In the genomic region with DNA sequence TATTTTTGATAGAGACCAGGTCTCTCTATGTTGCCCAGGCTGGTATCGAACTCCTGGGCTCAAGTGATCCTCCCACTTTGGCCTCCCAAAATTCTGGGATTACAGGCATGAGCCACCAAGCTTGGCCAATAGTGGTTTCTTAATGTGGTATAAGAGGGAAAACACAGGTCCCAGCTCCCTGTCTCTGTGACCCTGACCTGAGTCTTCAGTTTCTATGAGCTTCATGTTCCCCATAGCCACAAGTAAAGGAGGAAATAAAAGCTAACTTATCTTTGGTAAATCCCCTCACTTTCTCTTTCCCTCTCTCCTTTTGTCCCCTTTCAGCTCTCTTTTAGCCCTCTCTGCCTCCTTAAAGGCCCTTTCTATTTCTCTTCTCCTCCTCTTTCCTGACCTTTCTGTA, we compare ENCODE assay signal across 20 cellular contexts. TPM values are rescaled to one million over a fixed set of nuclear protein-coding genes. Genes with fewer than 3 reads are reported as not detected.
A peak's percentile ranks its signal among the peaks of the same experiment; 100 is the strongest.
DNase-seq lines count a peak whose midpoint lies in the region; ATAC-seq and TF ChIP-seq lines count a peak whose summit lies in the region.
"Had no signal": no experiment of that assay in that cellular context is flagged by ENCODE, and none has a peak within 500 bp of the region (broad histone marks: within the 10 kb centered on the region; RNA-seq: fewer than 3 reads in every experiment).

No MANE protein-coding gene starts in this region.

- H3K27ac ChIP-seq in OCI-LY3 (ENCODE audit: low read length) (no peak overlapping the region), neural progenitor cell (no peak overlapping the region)
- no peak overlapping the region for H3K27ac ChIP-seq in effector memory CD4-positive, alpha-beta T cell (ENCODE audit: insufficient read depth, low read length, poor library complexity, severe bottlenecking)
- H3K27ac ChIP-seq: right lobe of liver, SJSA1, thyroid gland had no signal

- ATAC-seq in HG02678 (IDR thresholded peaks at IDR 0.05; ENCODE audit: unreplicated experiment) (peak; percentile 44), HG03520 (IDR thresholded peaks at IDR 0.05; ENCODE audit: unreplicated experiment) (no peak)
- ATAC-seq: activated T-cell treated with anti-CD3 and anti-CD28 coated beads, Interleukin-2, amount 50 U/mL, for 72 hours; left cardiac atrium; right lobe of liver had no signal

- no peak for DNase-seq in activated naive CD8-positive, alpha-beta T cell treated with anti-CD3 and anti-CD28 coated beads for 36 hours
- no peak for DNase-seq in GM13977 (ENCODE audit: low spot score)
- no peak for DNase-seq in neural progenitor cell (ENCODE audit: low spot score)
- no peak for DNase-seq in effector memory CD4-positive, alpha-beta T cell
- DNase-seq: activated T-cell treated with anti-CD3 and anti-CD28 coated beads, Interleukin-2, amount 50 U/mL, for 72 hours; CD4-positive, CD25-positive, alpha-beta regulatory T cell; central memory CD4-positive, alpha-beta T cell; DND-41; H7; hypothalamus; left cardiac atrium; NCI-H187; nucleus accumbens; right lobe of liver; thyroid gland had no signal

- no peaks in the 10 kb centered on the region for H4K20me1 ChIP-seq in OCI-LY3 (ENCODE audit: insufficient read depth, low read length)
- H4K20me1 ChIP-seq in neural progenitor cell (ENCODE audit: low read depth): no peaks in the 10 kb centered on the region

- no peak overlapping the region for H3K4me3 Mint-ChIP-seq in activated naive CD8-positive, alpha-beta T cell
- H3K4me3 Mint-ChIP-seq in activated naive CD8-positive, alpha-beta T cell treated with anti-CD3 and anti-CD28 coated beads for 36 hours: no peak overlapping the region
- no peak overlapping the region for H3K4me3 Mint-ChIP-seq in neural progenitor cell
- H3K4me3 Mint-ChIP-seq: activated T-cell treated with anti-CD3 and anti-CD28 coated beads, Interleukin-2, amount 50 U/mL, for 72 hours; CD4-positive, CD25-positive, alpha-beta regulatory T cell had no signal

- H3K9me3 Mint-ChIP-seq in activated naive CD8-positive, alpha-beta T cell (ENCODE audit: low read depth): no peaks in the 10 kb centered on the region
- H3K9me3 Mint-ChIP-seq in activated naive CD8-positive, alpha-beta T cell treated with anti-CD3 and anti-CD28 coated beads for 36 hours: no peaks in the 10 kb centered on the region
- no peaks in the 10 kb centered on the region for H3K9me3 Mint-ChIP-seq in neural progenitor cell
- H3K9me3 Mint-ChIP-seq: activated T-cell treated with anti-CD3 and anti-CD28 coated beads, Interleukin-2, amount 50 U/mL, for 72 hours had no signal

- no peaks in the 10 kb centered on the region for H3K79me2 ChIP-seq in OCI-LY3 (ENCODE audit: low read length)
- no peaks in the 10 kb centered on the region for H3K79me2 ChIP-seq in neural progenitor cell (ENCODE audit: low read depth)

- H3K4me1 Mint-ChIP-seq in activated naive CD8-positive, alpha-beta T cell (ENCODE audit: low read depth): peaks cover 4% of the 10 kb centered on the region
- H3K4me1 Mint-ChIP-seq in activated naive CD8-positive, alpha-beta T cell treated with anti-CD3 and anti-CD28 coated beads for 36 hours: peaks cover 16% of the 10 kb centered on the region
- no peaks in the 10 kb centered on the region for H3K4me1 Mint-ChIP-seq in neural progenitor cell

- H3K4me3 ChIP-seq in OCI-LY3 (ENCODE audit: low read length) (no peak overlapping the region), neural progenitor cell (no peak overlapping the region)
- H3K4me3 ChIP-seq in effector memory CD4-positive, alpha-beta T cell (ENCODE audit: insufficient read depth, low read depth, low read length, poor library complexity, severe bottlenecking): no peak overlapping the region
- H3K4me3 ChIP-seq: right lobe of liver, SJSA1, thyroid gland had no signal

- H3K9ac ChIP-seq in OCI-LY3 (ENCODE audit: low read length): no peak overlapping the region
- H3K9ac ChIP-seq in neural progenitor cell: no peak overlapping the region

- H3K27me3 Mint-ChIP-seq in activated naive CD8-positive, alpha-beta T cell: no peaks in the 10 kb centered on the region
- H3K27me3 Mint-ChIP-seq in activated naive CD8-positive, alpha-beta T cell treated with anti-CD3 and anti-CD28 coated beads for 36 hours: no peaks in the 10 kb centered on the region
- no peaks in the 10 kb centered on the region for H3K27me3 Mint-ChIP-seq in neural progenitor cell (ENCODE audit: insufficient read depth, low read depth)
- H3K27me3 Mint-ChIP-seq: CD4-positive, CD25-positive, alpha-beta regulatory T cell had no signal

- H3K4me1 ChIP-seq in OCI-LY3 (ENCODE audit: low read length) (peaks cover 18% of the 10 kb centered on the region), neural progenitor cell (no peaks in the 10 kb centered on the region)
- H3K4me1 ChIP-seq in effector memory CD4-positive, alpha-beta T cell (ENCODE audit: control insufficient read depth, insufficient read depth, low read length, poor library complexity, severe bottlenecking): no peaks in the 10 kb centered on the region
- H3K4me1 ChIP-seq: right lobe of liver had no signal

- peak overlapping the region; percentile 4; the same call in 1 of the 2 replicates for H3K4me2 ChIP-seq in OCI-LY3 (ENCODE audit: low read length)
- H3K4me2 ChIP-seq in neural progenitor cell: no peak overlapping the region

- no peak overlapping the region for H2AFZ ChIP-seq in OCI-LY3 (ENCODE audit: low read depth, low read length)
- H2AFZ ChIP-seq in neural progenitor cell (replicated peaks): no peak overlapping the region

- in situ Hi-C loops in GM13977 (cut with MboI; ENCODE audit: low pct_unique_long_range_greater_than_20kb, low sequenced_read_pairs, unreplicated experiment): no loop called here

- no peaks in the 10 kb centered on the region for H3K36me3 ChIP-seq in OCI-LY3 (replicated peaks; ENCODE audit: low read depth, low read length)
- no peaks in the 10 kb centered on the region for H3K36me3 ChIP-seq in neural progenitor cell
- H3K36me3 ChIP-seq in effector memory CD4-positive, alpha-beta T cell (ENCODE audit: control insufficient read depth, insufficient read depth, low read length): peaks cover 3% of the 10 kb centered on the region
- H3K36me3 ChIP-seq: right lobe of liver, SJSA1, thyroid gland had no signal

- H3K36me3 Mint-ChIP-seq in activated naive CD8-positive, alpha-beta T cell: peaks cover 11% of the 10 kb centered on the region
- H3K36me3 Mint-ChIP-seq in activated naive CD8-positive, alpha-beta T cell treated with anti-CD3 and anti-CD28 coated beads for 36 hours: peaks cover 9% of the 10 kb centered on the region
- peaks cover 8% of the 10 kb centered on the region for H3K36me3 Mint-ChIP-seq in neural progenitor cell

- H3K27me3 ChIP-seq in OCI-LY3 (ENCODE audit: low read depth, low read length): no peaks in the 10 kb centered on the region
- no peaks in the 10 kb centered on the region for H3K27me3 ChIP-seq in neural progenitor cell
- H3K27me3 ChIP-seq in effector memory CD4-positive, alpha-beta T cell (replicated peaks; ENCODE audit: control insufficient read depth, insufficient read depth, low read length, poor library complexity, severe bottlenecking): no peaks in the 10 kb centered on the region
- H3K27me3 ChIP-seq: right lobe of liver, SJSA1, thyroid gland had no signal

- H3K27ac Mint-ChIP-seq in activated naive CD8-positive, alpha-beta T cell: peak overlapping the region; percentile 66
- no peak overlapping the region for H3K27ac Mint-ChIP-seq in activated naive CD8-positive, alpha-beta T cell treated with anti-CD3 and anti-CD28 coated beads for 36 hours
- H3K27ac Mint-ChIP-seq in neural progenitor cell: no peak overlapping the region
- H3K27ac Mint-ChIP-seq: activated T-cell treated with anti-CD3 and anti-CD28 coated beads, Interleukin-2, amount 50 U/mL, for 72 hours had no signal

- no peak for TF ChIP-seq CTCF in OCI-LY3 (IDR thresholded peaks at IDR 0.05; ENCODE audit: low read depth, low read length)
- TF ChIP-seq CTCF in GM13977 (IDR thresholded peaks at IDR 0.05; ENCODE audit: extremely low read depth, insufficient read depth, missing control alignments): no peak
- no peak for TF ChIP-seq CTCF in neural progenitor cell (IDR thresholded peaks at IDR 0.05)

- no peaks in the 10 kb centered on the region for H3F3A ChIP-seq in neural progenitor cell (ENCODE audit: low read depth)

- H3K9me3 ChIP-seq in OCI-LY3 (ENCODE audit: insufficient read depth, low read length): no peaks in the 10 kb centered on the region
- H3K9me3 ChIP-seq in neural progenitor cell (ENCODE audit: low read depth): no peaks in the 10 kb centered on the region
- no peaks in the 10 kb centered on the region for H3K9me3 ChIP-seq in effector memory CD4-positive, alpha-beta T cell (ENCODE audit: control insufficient read depth, low read length)
- H3K9me3 ChIP-seq: right lobe of liver, SJSA1, thyroid gland had no signal

RNA-seq across cellular contexts. Expression of a gene that starts 50.3 kb away (rescaled TPM):
- 10 to 100 TPM; 11.4 to 11.6 TPM for total RNA-seq in activated naive CD8-positive, alpha-beta T cell treated with anti-CD3 and anti-CD28 coated beads for 36 hours
- 16.6 and 23.6 TPM in 2 replicates for total RNA-seq in neural progenitor cell (ENCODE audit: low replicate concordance)
